8 cellular contexts compared by ENCODE assay signal in the genomic region with DNA sequence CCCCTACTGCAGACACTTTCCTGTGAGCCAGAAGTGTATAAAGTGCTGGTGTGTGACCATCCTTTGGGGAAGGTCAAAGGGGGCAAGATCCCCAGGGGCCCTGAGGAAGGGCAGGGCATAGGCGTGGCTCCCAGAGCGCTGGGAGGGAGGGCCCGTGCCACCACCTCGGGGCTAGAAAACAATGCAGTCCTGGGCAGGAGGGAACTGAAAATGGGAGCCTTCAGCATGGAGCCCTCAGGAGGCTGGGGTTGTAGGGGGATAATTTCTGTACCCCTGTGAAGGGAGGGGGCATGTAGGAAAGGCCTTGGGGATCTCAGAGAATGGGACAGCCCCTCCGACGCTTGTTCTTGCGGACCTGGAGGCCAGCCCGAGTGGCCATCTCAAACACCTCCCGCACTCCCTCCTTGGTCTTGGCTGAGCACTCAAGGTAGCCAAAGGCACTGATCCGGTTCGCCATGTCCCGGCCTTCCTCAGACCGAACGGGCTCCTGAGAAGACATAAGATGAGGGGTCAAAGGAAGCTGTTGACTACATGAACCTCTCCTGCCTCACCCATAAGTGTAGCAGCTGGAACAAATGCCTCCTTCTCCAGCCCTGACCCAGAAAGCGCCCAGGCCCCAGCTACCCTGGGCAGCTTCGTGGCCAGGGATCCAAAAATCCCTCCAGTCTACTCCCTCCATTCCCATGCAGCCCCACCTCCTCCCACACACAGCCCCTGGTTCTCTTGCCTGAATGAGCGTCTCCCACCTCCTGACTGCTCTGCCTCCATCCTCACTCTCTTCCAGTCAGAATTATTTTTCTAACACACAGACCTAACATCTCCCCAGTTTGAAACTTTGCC. TPM values are rescaled to one million over a fixed set of nuclear protein-coding genes. Genes with fewer than 3 reads are reported as not detected.
DNase-seq lines count a peak whose midpoint lies in the region; ATAC-seq and TF ChIP-seq lines count a peak whose summit lies in the region.

No MANE protein-coding gene starts in this region.

- peaks cover 3% of the 10 kb centered on the region for H3F3A ChIP-seq in PC-3 (ENCODE audit: low read length, unreplicated experiment)

- H3K4me3 ChIP-seq in BLaER1 treated with 17β-estradiol and CSF1 and Interleukin-3, amounts not matched to agents 10 nM and 100 nM: peak overlapping the region in 9 of 10 experiments; percentile 19 to 56 (median 40); a peak in 14 of 20 replicates
- H3K4me3 ChIP-seq in PC-3 (ENCODE audit: low read length): peak overlapping the region; percentile 24; the same call in 1 of the 2 replicates
- no peak overlapping the region for H3K4me3 ChIP-seq in endodermal cell (ENCODE audit: low read length)

- peaks cover 0 to 27% (median 7%) of the 10 kb centered on the region in 11 experiments; a peak in 8 of 22 replicates for H4K20me1 ChIP-seq in BLaER1 treated with 17β-estradiol and CSF1 and Interleukin-3, amounts not matched to agents 10 nM and 100 nM
- no peaks in the 10 kb centered on the region for H4K20me1 ChIP-seq in PC-3 (ENCODE audit: low read length)

- H3K4me2 ChIP-seq in BLaER1 treated with 17β-estradiol and CSF1 and Interleukin-3, amounts not matched to agents 10 nM and 100 nM: peak overlapping the region; percentile 87 to 100 (median 95)
- H3K4me2 ChIP-seq in PC-3 (ENCODE audit: low read length): peak overlapping the region; percentile 75

- peaks cover 64% of the 10 kb centered on the region for H3K36me3 Mint-ChIP-seq in endodermal cell (ENCODE audit: low read depth)
- H3K36me3 Mint-ChIP-seq in osteocyte (ENCODE audit: unreplicated experiment): peaks cover 22% of the 10 kb centered on the region

- CTCF ChIA-PET in PC-3 (lab: Charles Lee): no interaction called here

- H3K36me3 ChIP-seq in BLaER1 treated with 17β-estradiol and CSF1 and Interleukin-3, amounts not matched to agents 10 nM and 100 nM: peaks cover 31 to 59% (median 41%) of the 10 kb centered on the region in 11 experiments
- peaks cover 16% of the 10 kb centered on the region; the same call in 1 of the 2 replicates for H3K36me3 ChIP-seq in PC-3 (ENCODE audit: low read depth, low read length)
- H3K36me3 ChIP-seq in endodermal cell (ENCODE audit: control insufficient read depth, insufficient read depth, low read length): peaks cover 71% of the 10 kb centered on the region

- no peaks in the 10 kb centered on the region for H3K9me2 ChIP-seq in PC-3 (replicated peaks; ENCODE audit: low read length)

- POLR2A ChIA-PET in PC-3 (lab: Charles Lee; ENCODE audit: unreplicated experiment): no interaction called here

- peaks cover 44% of the 10 kb centered on the region for H3K79me2 ChIP-seq in PC-3 (ENCODE audit: low read length)

- DNase-seq in PC-3: no peak
- DNase-seq in endodermal cell: no peak
- DNase-seq in osteocyte (ENCODE audit: extremely low spot score, unreplicated experiment): peak; percentile 76
- DNase-seq in omental fat pad (ENCODE audit: low spot score): no peak
- no peak for DNase-seq in stimulated activated CD4-positive, alpha-beta T cell treated with anti-CD3 and anti-CD28 coated beads, Interleukin-4, amount 100 ng/mL, for 1 hour
- DNase-seq in COLO829 (ENCODE audit: low spot score): no peak
- DNase-seq in effector CD4-positive, alpha-beta T cell: no peak

- H3K27ac ChIP-seq in BLaER1 treated with 17β-estradiol and CSF1 and Interleukin-3, amounts not matched to agents 10 nM and 100 nM: peak overlapping the region; percentile 62 to 92 (median 86)
- peak overlapping the region; percentile 81 for H3K27ac ChIP-seq in PC-3 (ENCODE audit: low read length)
- H3K27ac ChIP-seq in endodermal cell (ENCODE audit: low read depth, low read length): peak overlapping the region; percentile 68

- intact Hi-C loops in PC-3 (cut with micrococcal nuclease): no loop called here

- H3K27ac Mint-ChIP-seq in endodermal cell (peak overlapping the region; percentile 97), osteocyte (ENCODE audit: unreplicated experiment) (peak overlapping the region; percentile 96)

- H3K9me3 Mint-ChIP-seq in endodermal cell: no peaks in the 10 kb centered on the region
- no peaks in the 10 kb centered on the region for H3K9me3 Mint-ChIP-seq in osteocyte (ENCODE audit: unreplicated experiment)

- 89 to 90% methylated on average over 13 to 17 of the region's 17 CpGs for WGBS in endodermal cell (ENCODE audit: insufficient coverage in 1 of 2, insufficient read length in 1 of 2), 2 experiments

- H3K27me3 Mint-ChIP-seq in endodermal cell (ENCODE audit: insufficient read depth): peaks cover 23% of the 10 kb centered on the region
- H3K27me3 Mint-ChIP-seq in osteocyte (ENCODE audit: unreplicated experiment): no peaks in the 10 kb centered on the region

- ATAC-seq in PC-3: no peak
- ATAC-seq in omental fat pad (ENCODE audit: low FRiP score): no peak

- no peaks in the 10 kb centered on the region for H3K9me3 ChIP-seq in BLaER1 treated with 17β-estradiol and CSF1 and Interleukin-3, amounts not matched to agents 10 nM and 100 nM (replicated peaks in 1 of 11)
- H3K9me3 ChIP-seq in PC-3 (ENCODE audit: low read length) (no peaks in the 10 kb centered on the region), endodermal cell (ENCODE audit: control insufficient read depth, low read length) (no peaks in the 10 kb centered on the region)

- H3K4me1 Mint-ChIP-seq in endodermal cell: peaks cover 76% of the 10 kb centered on the region
- H3K4me1 Mint-ChIP-seq in osteocyte (ENCODE audit: unreplicated experiment): peaks cover 72% of the 10 kb centered on the region

- BruUV-seq in PC-3 (replicated peaks; lab: Mats Ljungman, UMichigan): no TSS peak

- no peak for TF ChIP-seq CTCF in PC-3 (conservative IDR thresholded peaks at IDR 0.05; ENCODE audit: low read depth, low read length)
- TF ChIP-seq CTCF in endodermal cell (conservative IDR thresholded peaks at IDR 0.05): no peak
- no peak for TF ChIP-seq CTCF in osteocyte (IDR thresholded peaks at IDR 0.05)
- no peak for TF ChIP-seq CTCF in omental fat pad (IDR thresholded peaks at IDR 0.05)

- H3K4me3 Mint-ChIP-seq in endodermal cell: peak overlapping the region; percentile 49
- peak overlapping the region; percentile 26 for H3K4me3 Mint-ChIP-seq in osteocyte (ENCODE audit: unreplicated experiment)

- H3K9ac ChIP-seq in BLaER1 treated with 17β-estradiol and CSF1 and Interleukin-3, amounts not matched to agents 10 nM and 100 nM: peak overlapping the region; percentile 46 to 82 (median 74)
- peak overlapping the region; percentile 28 for H3K9ac ChIP-seq in PC-3 (ENCODE audit: low read length)
- peak overlapping the region; percentile 61 for H3K9ac ChIP-seq in endodermal cell (ENCODE audit: extremely low read depth, low read length, poor library complexity, severe bottlenecking)

- H3K4me1 ChIP-seq in BLaER1 treated with 17β-estradiol and CSF1 and Interleukin-3, amounts not matched to agents 10 nM and 100 nM: peaks cover 77 to 98% (median 84%) of the 10 kb centered on the region in 10 experiments
- peaks cover 63% of the 10 kb centered on the region for H3K4me1 ChIP-seq in PC-3 (ENCODE audit: insufficient read depth, low read length)
- H3K4me1 ChIP-seq in endodermal cell (ENCODE audit: control insufficient read depth, insufficient read depth, low read length): peaks cover 51% of the 10 kb centered on the region

- no peak overlapping the region for H2AFZ ChIP-seq in PC-3 (ENCODE audit: low read length)

- H3K27me3 ChIP-seq in BLaER1 treated with 17β-estradiol and CSF1 and Interleukin-3, amounts not matched to agents 10 nM and 100 nM: no peaks in the 10 kb centered on the region
- H3K27me3 ChIP-seq in PC-3 (ENCODE audit: low read length) (no peaks in the 10 kb centered on the region), endodermal cell (ENCODE audit: control insufficient read depth, insufficient read depth, low read length, poor library complexity, severe bottlenecking) (no peaks in the 10 kb centered on the region)

RNA-seq across cellular contexts. Expression of a gene that starts 5.5 kb away (rescaled TPM):
- 399 and 405 TPM in 2 replicates for total RNA-seq in PC-3 (2014; rRNA removed)
- total RNA-seq in endodermal cell: 100 to 1,000 TPM; 168 to 171 TPM
- 115 TPM for polyA plus RNA-seq in endodermal cell (2013, experiment 1 of 2)
- 123 TPM for polyA plus RNA-seq in endodermal cell (2013, experiment 2 of 2)
- 285 and 296 TPM in 2 replicates for total RNA-seq in osteocyte
- total RNA-seq in omental fat pad: 100 to 1,000 TPM; 219 to 307 (median 299) TPM

RNA-seq across cellular contexts. Expression of a gene that starts 13.7 kb away (rescaled TPM):
- total RNA-seq in PC-3 (2014; rRNA removed) (0.80 and 1.4 TPM in 2 replicates), endodermal cell (1 to 10 TPM; 3.1 to 5.7 TPM), osteocyte (0.67 and 1.1 TPM in 2 replicates), omental fat pad (1 to 10 TPM in 3 of 4 donors, under 1 TPM in 1; 0.63 to 1.7 (median 1.5) TPM)
- 3.6 TPM for polyA plus RNA-seq in endodermal cell (2013, experiment 1 of 2)
- polyA plus RNA-seq in endodermal cell (2013, experiment 2 of 2): 1.7 TPM

RNA-seq across cellular contexts. Expression of a gene that starts 27.0 kb away (rescaled TPM):
- 68.5 and 71.6 TPM in 2 replicates for total RNA-seq in PC-3 (2014; rRNA removed)
- total RNA-seq in endodermal cell: 100 to 1,000 TPM; 113 to 124 TPM
- polyA plus RNA-seq in endodermal cell (2013, experiment 1 of 2): 47.9 TPM
- polyA plus RNA-seq in endodermal cell (2013, experiment 2 of 2): 41.0 TPM
- total RNA-seq in osteocyte: 85.1 and 87.4 TPM in 2 replicates
- total RNA-seq in omental fat pad: 10 to 100 TPM; 21.7 to 47.1 (median 36.1) TPM
